In genomic region chr10:33365871-33366411, GRCh38 we compare ENCODE assay signal across 10 cellular contexts. TPM values are rescaled to one million over a fixed set of nuclear protein-coding genes. Genes with fewer than 3 reads are reported as not detected.
DNase-seq lines count a peak whose midpoint lies in the region; ATAC-seq, FAIRE-seq and TF ChIP-seq lines count a peak whose summit lies in the region.
"Had no signal": no experiment of that assay in that cellular context is flagged by ENCODE, and none has a peak within 500 bp of the region (broad histone marks: within the 10 kb centered on the region; RNA-seq: fewer than 3 reads in every experiment).

No MANE protein-coding gene starts in this region.

- peak in 1 of 2 donors; percentile 17 for DNase-seq in activated naive CD4-positive, alpha-beta T cell treated with anti-CD3 and anti-CD28 coated beads, Interleukin-2, amount 50 U/mL, for 72 hours (ENCODE audit: low spot score in 2 of 2)
- DNase-seq in activated naive CD4-positive, alpha-beta T cell treated with Interleukin-2 at 50 U/mL for 16 hours = no peak
- DNase-seq in RKO (ENCODE audit: low spot score) (peak; percentile 96), endothelial cell of umbilical vein (ENCODE audit: low read depth, low spot score) (peak; percentile 90), kidney (no peak), cortex of kidney (lab: John Stamatoyannopoulos, UW) (no peak), GM13977 (ENCODE audit: low spot score) (no peak)
- no peak for DNase-seq in stimulated activated naive B cell treated with anti-CD40 and anti-IgM and Interleukin-4, amounts not matched to agents 10 μg/mL and 1 μg/mL and 100 μg/mL, for 72 hours
- DNase-seq: thyroid gland had no signal

- no peaks in the 10 kb centered on the region for H3K27me3 Mint-ChIP-seq in stimulated activated naive B cell treated with anti-CD40 and anti-IgM and Interleukin-4, amounts not matched to agents 10 μg/mL and 1 μg/mL and 100 μg/mL, for 72 hours

- no peaks in the 10 kb centered on the region for H3K79me2 ChIP-seq in endothelial cell of umbilical vein (ENCODE audit: control insufficient read depth, insufficient read depth, low read length)

- no peak overlapping the region for H3K4me3 Mint-ChIP-seq in stimulated activated naive B cell treated with anti-CD40 and anti-IgM and Interleukin-4, amounts not matched to agents 10 μg/mL and 1 μg/mL and 100 μg/mL, for 72 hours

- CTCF ChIA-PET in endothelial cell of umbilical vein (lab: Charles Lee) = interaction anchor here (1.0 to 1.5 kb wide), 3 partner anchors 10 to 33 kb away, joined by 3 to 4 read pairs (median 3); no protein-coding TSS in a partner anchor

- H3K4me1 Mint-ChIP-seq in stimulated activated naive B cell treated with anti-CD40 and anti-IgM and Interleukin-4, amounts not matched to agents 10 μg/mL and 1 μg/mL and 100 μg/mL, for 72 hours = no peaks in the 10 kb centered on the region

- peak overlapping the region; percentile 52 for H3K4me2 ChIP-seq in endothelial cell of umbilical vein (ENCODE audit: insufficient read depth, low read length)

- H3K9me1 ChIP-seq in endothelial cell of umbilical vein (replicated peaks; ENCODE audit: control insufficient read depth, extremely low read depth, insufficient read depth, low read length) = no peaks in the 10 kb centered on the region

- H2AFZ ChIP-seq in endothelial cell of umbilical vein (ENCODE audit: low read depth, low read length) = peak overlapping the region; percentile 18

- H3K4me3 ChIP-seq in endothelial cell of umbilical vein (replicated peaks in 1 of 3; ENCODE audit: insufficient read depth in 1 of 3, low read depth in 1 of 3, low read length in 3 of 3) (no peak overlapping the region), kidney (ENCODE audit: low read length in 2 of 2) (no peak overlapping the region)
- H3K4me3 ChIP-seq: HAP-1, thyroid gland had no signal

- H3K9me3 ChIP-seq in endothelial cell of umbilical vein (replicated peaks; ENCODE audit: control insufficient read depth, insufficient read depth, low read length) (peaks cover 5% of the 10 kb centered on the region), kidney (ENCODE audit: control insufficient read depth in 1 of 2, low read length in 2 of 2) (peaks cover 4 to 26% of the 10 kb centered on the region in 2 donors)
- H3K9me3 ChIP-seq: thyroid gland had no signal

- dilution Hi-C loops in endothelial cell of umbilical vein (cut with MboI; ENCODE audit: extremely low pct_ligation_motif_present, low sequenced_read_pairs) = no loop called here

- POLR2A ChIA-PET in endothelial cell of umbilical vein (lab: Charles Lee) = no interaction called here

- peak overlapping the region; percentile 48 for H3K9ac ChIP-seq in endothelial cell of umbilical vein (replicated peaks; ENCODE audit: extremely low read depth, insufficient read depth, low read length)
- H3K9ac ChIP-seq in kidney (ENCODE audit: low read length in 2 of 2) = no peak overlapping the region

- no peaks in the 10 kb centered on the region for H3K36me3 ChIP-seq in endothelial cell of umbilical vein (ENCODE audit: control insufficient read depth in 2 of 2, extremely low read depth in 1 of 2, insufficient read depth in 2 of 2, low read length in 2 of 2)
- no peaks in the 10 kb centered on the region for H3K36me3 ChIP-seq in kidney (ENCODE audit: control insufficient read depth in 1 of 2, insufficient read depth in 2 of 2, low read length in 2 of 2)
- H3K36me3 ChIP-seq: HAP-1, thyroid gland had no signal

- no peaks in the 10 kb centered on the region for H4K20me1 ChIP-seq in endothelial cell of umbilical vein (replicated peaks; ENCODE audit: control insufficient read depth, extremely low read depth, insufficient read depth, low read length)

- intact Hi-C loops in endothelial cell of umbilical vein (cut with micrococcal nuclease) = loop anchor here (1.0 to 10.0 kb wide), 3 partner anchors 29 to 1221 kb away; no protein-coding TSS in a partner anchor
- intact Hi-C loops in kidney (cut with DNase I) = no loop called here

- peak; percentile 94 for FAIRE-seq in endothelial cell of umbilical vein (lab: Jason Lieb, UNC)
- FAIRE-seq in kidney (lab: Jason Lieb, UNC) = no peak

- peak; percentile 96 to 97 for ATAC-seq in activated naive CD4-positive, alpha-beta T cell treated with anti-CD3 and anti-CD28 coated beads, Interleukin-2, amount 50 U/mL, for 72 hours
- ATAC-seq in stimulated activated naive B cell treated with anti-CD40 and anti-IgM and Interleukin-4, amounts not matched to agents 10 μg/mL and 1 μg/mL and 100 μg/mL, for 72 hours (replicated peaks) = peak; percentile 60 to 80

- H3K4me1 ChIP-seq in endothelial cell of umbilical vein (ENCODE audit: control insufficient read depth, extremely low read depth, insufficient read depth, low read length) (peaks cover 37% of the 10 kb centered on the region), kidney (ENCODE audit: control insufficient read depth in 1 of 2, insufficient read depth in 1 of 2, low read depth in 1 of 2, low read length in 2 of 2) (no peaks in the 10 kb centered on the region)
- H3K4me1 ChIP-seq: HAP-1, thyroid gland had no signal

- peak overlapping the region; percentile 92 for H3K27ac ChIP-seq in endothelial cell of umbilical vein (ENCODE audit: insufficient read depth, low read depth, low read length)
- no peak overlapping the region for H3K27ac ChIP-seq in kidney (ENCODE audit: low read depth in 2 of 2, low read length in 2 of 2)
- H3K27ac ChIP-seq: thyroid gland had no signal

- no TSS peak for BruUV-seq in endothelial cell of umbilical vein (replicated peaks; lab: Mats Ljungman, UMichigan)

- peaks cover 7 to 24% of the 10 kb centered on the region in 2 donors for H3K36me3 Mint-ChIP-seq in activated naive CD4-positive, alpha-beta T cell treated with anti-CD3 and anti-CD28 coated beads, Interleukin-2, amount 50 U/mL, for 72 hours
- peaks cover 0 to 2% of the 10 kb centered on the region in 2 donors for H3K36me3 Mint-ChIP-seq in stimulated activated naive B cell treated with anti-CD40 and anti-IgM and Interleukin-4, amounts not matched to agents 10 μg/mL and 1 μg/mL and 100 μg/mL, for 72 hours

- TF ChIP-seq CTCF in endothelial cell of umbilical vein (IDR thresholded peaks at IDR 0.05; ENCODE audit: extremely low read depth in 1 of 2, insufficient read depth in 1 of 2, low read depth in 1 of 2, low read length in 2 of 2) = no peak
- TF ChIP-seq CTCF in kidney (IDR thresholded peaks at IDR 0.05; ENCODE audit: borderline replicate concordance, extremely low read depth, insufficient read depth) = no peak
- TF ChIP-seq CTCF in GM13977 (IDR thresholded peaks at IDR 0.05; ENCODE audit: extremely low read depth, insufficient read depth, missing control alignments) = no peak

- H3K9me3 Mint-ChIP-seq in activated naive CD4-positive, alpha-beta T cell treated with anti-CD3 and anti-CD28 coated beads, Interleukin-2, amount 50 U/mL, for 72 hours = peaks cover 9 to 17% of the 10 kb centered on the region in 2 donors
- H3K9me3 Mint-ChIP-seq in stimulated activated naive B cell treated with anti-CD40 and anti-IgM and Interleukin-4, amounts not matched to agents 10 μg/mL and 1 μg/mL and 100 μg/mL, for 72 hours = peaks cover 10 to 13% of the 10 kb centered on the region in 2 donors

- in situ Hi-C loops in GM13977 (cut with MboI; ENCODE audit: low pct_unique_long_range_greater_than_20kb, low sequenced_read_pairs, unreplicated experiment) = no loop called here

- peak overlapping the region in 1 of 2 donors; percentile 35 for H3K27ac Mint-ChIP-seq in activated naive CD4-positive, alpha-beta T cell treated with anti-CD3 and anti-CD28 coated beads, Interleukin-2, amount 50 U/mL, for 72 hours
- H3K27ac Mint-ChIP-seq in stimulated activated naive B cell treated with anti-CD40 and anti-IgM and Interleukin-4, amounts not matched to agents 10 μg/mL and 1 μg/mL and 100 μg/mL, for 72 hours = no peak overlapping the region

- peak; percentile 40 for TF ChIP-seq POLR2A in endothelial cell of umbilical vein (IDR thresholded peaks at IDR 0.05; ENCODE audit: low read depth, low read length)

- no peaks in the 10 kb centered on the region for H3K27me3 ChIP-seq in endothelial cell of umbilical vein (ENCODE audit: control insufficient read depth in 2 of 2, insufficient read depth in 2 of 2, low read length in 2 of 2)
- H3K27me3 ChIP-seq: thyroid gland had no signal

TF ChIP-seq in endothelial cell of umbilical vein, 7 proteins besides CTCF, POLR2A, EP300 and RAD21:
- peak; percentile 93 for TF ChIP-seq POLR2AphosphoS5 (IDR thresholded peaks at IDR 0.05; ENCODE audit: insufficient read depth, low read depth, low read length)
- TF ChIP-seq MYC (IDR thresholded peaks at IDR 0.05; ENCODE audit: low read depth, low read length) = peak; percentile 54
- no peak for TF ChIP-seq EZH2 (IDR thresholded peaks at IDR 0.05; ENCODE audit: borderline replicate concordance, low read depth, low read length, severe bottlenecking)
- TF ChIP-seq MAX (IDR thresholded peaks at IDR 0.05; ENCODE audit: insufficient read depth, insufficient read length) = no peak
- peak; percentile 99 for TF ChIP-seq FOS (IDR thresholded peaks at IDR 0.05; ENCODE audit: borderline replicate concordance, insufficient read depth, low read length)
- peak; percentile 100 for TF ChIP-seq GATA2 (IDR thresholded peaks at IDR 0.05; ENCODE audit: insufficient read depth, insufficient read length, low read depth, low read length)
- peak; percentile 95 for TF ChIP-seq JUN (IDR thresholded peaks at IDR 0.05; ENCODE audit: borderline replicate concordance, insufficient read depth, insufficient read length, low read depth)

RNA-seq across cellular contexts. Expression of gene NRP1, which starts 31.5 kb away (rescaled TPM):
- total RNA-seq in activated naive CD4-positive, alpha-beta T cell treated with anti-CD3 and anti-CD28 coated beads, Interleukin-2, amount 50 U/mL, for 72 hours = under 1 TPM; 0.21 to 0.30 TPM
- total RNA-seq in endothelial cell of umbilical vein (245 and 306 TPM in 2 replicates), kidney (243 TPM)
- polyA plus RNA-seq in endothelial cell of umbilical vein (104 and 122 TPM in 2 replicates), kidney (ENCODE audit: insufficient read depth, low read depth, low replicate concordance) (40.5 TPM)
- polyA plus RNA-seq in endothelial cell of umbilical vein (2011; cell fraction: cytosol; rRNA removed) = 102 and 113 TPM in 2 replicates
- 172 and 240 TPM in 2 replicates for polyA plus RNA-seq in endothelial cell of umbilical vein (2011; cell fraction: nucleus; rRNA removed)
- 254 and 260 TPM in 2 replicates for polyA plus RNA-seq in endothelial cell of umbilical vein (2012)
- 288 and 312 TPM in 2 replicates for polyA minus RNA-seq in endothelial cell of umbilical vein
- polyA minus RNA-seq in endothelial cell of umbilical vein (2011; cell fraction: cytosol; rRNA and poly(A)+ RNA removed) = 21.4 TPM
- 288 and 311 TPM in 2 replicates for polyA minus RNA-seq in endothelial cell of umbilical vein (2011; cell fraction: nucleus; rRNA and poly(A)+ RNA removed)

Comparison
In these comparisons a context has a peak if more than half of its experiments do, and no peak if none do; other contexts are left out.
1. DNase-seq: peak in RKO (single experiment) and endothelial cell of umbilical vein (single experiment); none in activated naive CD4-positive, alpha-beta T cell treated with Interleukin-2 at 50 U/mL for 16 hours (single experiment), stimulated activated naive B cell treated with anti-CD40 and anti-IgM and Interleukin-4, amounts not matched to agents 10 μg/mL and 1 μg/mL and 100 μg/mL, for 72 hours (single experiment), kidney (single experiment), cortex of kidney (single experiment) and GM13977 (single experiment).
2. RNA of gene NRP1, which starts 31.5 kb away (total RNA-seq): 245 to 306 TPM in endothelial cell of umbilical vein and 243 TPM in kidney (single experiment); 0.21 to 0.30 TPM in activated naive CD4-positive, alpha-beta T cell treated with anti-CD3 and anti-CD28 coated beads, Interleukin-2, amount 50 U/mL, for 72 hours; every median in the first group is over 100 times any median in the second.